In genomic region chr15:74252291-74253080, GRCh38 we compare ENCODE assay signal across 23 cellular contexts. TPM values are rescaled to one million over a fixed set of nuclear protein-coding genes. Genes with fewer than 3 reads are reported as not detected.
DNase-seq lines count a peak whose midpoint lies in the region; ATAC-seq, FAIRE-seq and TF ChIP-seq lines count a peak whose summit lies in the region.
"Had no signal": no experiment of that assay in that cellular context is flagged by ENCODE, and none has a peak within 500 bp of the region (broad histone marks: within the 10 kb centered on the region; RNA-seq: fewer than 3 reads in every experiment).

No MANE protein-coding gene starts in this region.

- H3K4me2 ChIP-seq in osteoblast (ENCODE audit: insufficient read depth, low read length), result peak overlapping the region; percentile 51

- no peaks in the 10 kb centered on the region for H3K36me3 ChIP-seq in bronchial epithelial cell (ENCODE audit: control insufficient read depth, insufficient read depth, low read length)
- H3K36me3 ChIP-seq in osteoblast (ENCODE audit: insufficient read depth, low read length), result no peaks in the 10 kb centered on the region
- H3K36me3 ChIP-seq in prostate gland, result no peaks in the 10 kb centered on the region
- H3K36me3 ChIP-seq: vagina, WERI-Rb-1 had no signal

- 78% methylated on average over 7 of the region's 7 CpGs for WGBS in prostate gland

- no peaks in the 10 kb centered on the region for H3K79me2 ChIP-seq in osteoblast (ENCODE audit: insufficient read depth, low read length)

- DNase-seq in AG20443 (ENCODE audit: low spot score) (peak; percentile 44), HT1080 (ENCODE audit: low read depth) (peak; percentile 21), bronchial epithelial cell (ENCODE audit: low read depth) (peak; percentile 30), osteoblast (ENCODE audit: insufficient read length, low spot score, missing footprints) (peak; percentile 88), NCI-H748 treated with DMSO at 0.1 percent for 48 hours (lab: John Stamatoyannopoulos, UW) (no peak), prostate gland (ENCODE audit: low spot score) (no peak)
- DNase-seq: activated CD8-positive, alpha-beta T cell treated with anti-CD3 and anti-CD28 coated beads for 36 hours; activated T-cell treated with anti-CD3 and anti-CD28 coated beads, Interleukin-2, amount 50 U/mL, for 4 hours; AML-193; caudate nucleus; COR-L47; effector memory CD4-positive, alpha-beta T cell; GDM1; left colon; NCI-H2081 treated with DMSO at 0.1 percent for 48 hours; stimulated activated CD4-positive, alpha-beta T cell treated with anti-CD3 and anti-CD28 coated beads, Interleukin-2, amount 100 ng/mL, for 48 hours; T-cell had no signal

- FAIRE-seq in bronchial epithelial cell (lab: Jason Lieb, UNC), result peak; percentile 23

- intact Hi-C loops in prostate gland (cut with DNase I), result no loop called here

- H3K4me3 ChIP-seq in bronchial epithelial cell (ENCODE audit: low read depth, low read length) (no peak overlapping the region), osteoblast (ENCODE audit: insufficient read depth, low read length) (no peak overlapping the region), prostate gland (no peak overlapping the region)
- H3K4me3 ChIP-seq: vagina had no signal

- TF ChIP-seq CTCF in bronchial epithelial cell (IDR thresholded peaks at IDR 0.05; ENCODE audit: insufficient read depth, low read length, severe bottlenecking) (no peak), osteoblast (IDR thresholded peaks at IDR 0.05; ENCODE audit: extremely low read depth, low read depth, low read length) (no peak), prostate gland (IDR thresholded peaks at IDR 0.05) (no peak)

- no peak for TF ChIP-seq POLR2A in prostate gland (IDR thresholded peaks at IDR 0.05)

- H3K4me1 ChIP-seq in osteoblast (ENCODE audit: insufficient read depth, low read length) (peaks cover 21% of the 10 kb centered on the region), prostate gland (replicated peaks) (peaks cover 3% of the 10 kb centered on the region)

- H4K20me1 ChIP-seq in osteoblast (ENCODE audit: insufficient read depth, low read length), result no peaks in the 10 kb centered on the region

- no peak overlapping the region for H2AFZ ChIP-seq in osteoblast (ENCODE audit: low read length)

- no peak for ATAC-seq in GM19452 (IDR thresholded peaks at IDR 0.05; ENCODE audit: unreplicated experiment)
- no peak for ATAC-seq in GM18907 (IDR thresholded peaks at IDR 0.05; ENCODE audit: unreplicated experiment)
- ATAC-seq: activated CD8-positive, alpha-beta T cell treated with anti-CD3 and anti-CD28 coated beads for 36 hours; activated naive CD4-positive, alpha-beta T cell treated with anti-CD3 and anti-CD28 coated beads, Interleukin-2, amount 50 U/mL, for 72 hours; activated T-cell treated with anti-CD3 and anti-CD28 coated beads, Interleukin-2, amount 50 U/mL, for 4 hours; left colon; T-cell had no signal

- H3K27ac ChIP-seq in osteoblast (ENCODE audit: low read depth, low read length), result peak overlapping the region; percentile 6
- no peak overlapping the region for H3K27ac ChIP-seq in prostate gland
- H3K27ac ChIP-seq: vagina had no signal

- no peaks in the 10 kb centered on the region for H3K9me3 ChIP-seq in osteoblast (ENCODE audit: low read depth, low read length)
- no peaks in the 10 kb centered on the region for H3K9me3 ChIP-seq in prostate gland
- H3K9me3 ChIP-seq: vagina had no signal

- H3K27me3 ChIP-seq in bronchial epithelial cell (ENCODE audit: control insufficient read depth, insufficient read depth, low read length), result peaks cover 9% of the 10 kb centered on the region
- H3K27me3 ChIP-seq in osteoblast (ENCODE audit: insufficient read depth, low read length), result peaks cover 18% of the 10 kb centered on the region
- H3K27me3 ChIP-seq in prostate gland (replicated peaks; ENCODE audit: insufficient read depth), result no peaks in the 10 kb centered on the region
- H3K27me3 ChIP-seq: vagina had no signal

RNA-seq across cellular contexts. Expression of gene CCDC33, which starts 16.4 kb away (rescaled TPM):
- not detected in 2 replicates for total RNA-seq in HT1080 (2014; rRNA removed; shearing (Covaris generic))
- not detected in 2 replicates for polyA plus RNA-seq in HT1080 (2015; cell fraction: cytosol; rRNA removed)
- 0.27 TPM in 1 of 2 replicates, not detected in the other for polyA plus RNA-seq in HT1080 (2015; cell fraction: nucleus; rRNA removed)
- total RNA-seq in bronchial epithelial cell, result not detected in 2 replicates
- 0.29 TPM in 1 of 2 replicates, not detected in the other for total RNA-seq in osteoblast
- 1 to 10 TPM in 1 of 2 donors, not detected in 1; 1.5 TPM for total RNA-seq in prostate gland
- total RNA-seq: activated naive CD4-positive, alpha-beta T cell treated with anti-CD3 and anti-CD28 coated beads, Interleukin-2, amount 50 U/mL, for 72 hours; activated T-cell treated with anti-CD3 and anti-CD28 coated beads, Interleukin-2, amount 50 U/mL, for 4 hours; subcutaneous adipose tissue; T-cell; vagina had no signal

RNA-seq across cellular contexts. Expression of gene STRA6, which starts 49.9 kb away (rescaled TPM):
- 0.10 TPM in 1 of 2 replicates, not detected in the other for total RNA-seq in HT1080 (2014; rRNA removed; shearing (Covaris generic))
- 1.8 and 2.0 TPM in 2 replicates for polyA plus RNA-seq in HT1080 (2015; cell fraction: cytosol; rRNA removed)
- 11.8 and 12.4 TPM in 2 replicates for polyA plus RNA-seq in HT1080 (2015; cell fraction: nucleus; rRNA removed)
- total RNA-seq in bronchial epithelial cell (0.26 TPM in 2 replicates), osteoblast (under 0.01 and 0.36 TPM in 2 replicates), prostate gland (1 to 10 TPM in 1 of 2 donors, under 1 TPM in 1; 0.77 to 1.8 TPM)
- total RNA-seq: activated T-cell treated with anti-CD3 and anti-CD28 coated beads, Interleukin-2, amount 50 U/mL, for 4 hours; left colon; subcutaneous adipose tissue; T-cell had no signal

Comparison
In these comparisons a context has a peak if more than half of its experiments do, and no peak if none do; other contexts are left out.
1. DNase-seq: peak in AG20443 (single experiment), HT1080 (single experiment), bronchial epithelial cell (single experiment) and osteoblast (single experiment); none in NCI-H748 treated with DMSO at 0.1 percent for 48 hours (single experiment) and prostate gland (single experiment).